In genomic region chr1:226364129-226364899, GRCh38 we compare ENCODE assay signal across 23 cellular contexts. TPM values are rescaled to one million over a fixed set of nuclear protein-coding genes. Genes with fewer than 3 reads are reported as not detected.
DNase-seq lines count a peak whose midpoint lies in the region; ATAC-seq and TF ChIP-seq lines count a peak whose summit lies in the region.
"Had no signal": no experiment of that assay in that cellular context is flagged by ENCODE, and none has a peak within 500 bp of the region (broad histone marks: within the 10 kb centered on the region; RNA-seq: fewer than 3 reads in every experiment).

No MANE protein-coding gene starts in this region.

- no peak overlapping the region for H3K4me3 Mint-ChIP-seq in activated T-cell treated with anti-CD3 and anti-CD28 coated beads, Interleukin-2, amount 50 U/mL, for 24 hours
- H3K4me3 Mint-ChIP-seq in memory B cell, result no peak overlapping the region
- H3K4me3 Mint-ChIP-seq: activated CD8-positive, alpha-beta T cell treated with anti-CD3 and anti-CD28 coated beads, Interleukin-2, amount 10 ng/mL, durations not matched to agents 7 days and 5 days; activated T-cell treated with anti-CD3 and anti-CD28 coated beads, Interleukin-2, amount 50 U/mL, for 72 hours; HFFc6; stimulated activated naive CD8-positive, alpha-beta T cell treated with anti-CD3 and anti-CD28 coated beads, Interleukin-15, Interleukin-2, amounts not matched to agents 100 ng/mL and 50 ng/mL, for 24 hours; T-helper 2 cell treated with Interferon-gamma antibody and Interleukin-4, amounts not matched to agents 5 μg/mL and 100 μg/mL, for 36 hours had no signal

- H3K4me1 Mint-ChIP-seq in activated T-cell treated with anti-CD3 and anti-CD28 coated beads, Interleukin-2, amount 50 U/mL, for 24 hours (ENCODE audit: low read depth), result no peaks in the 10 kb centered on the region
- peaks cover 12% of the 10 kb centered on the region for H3K4me1 Mint-ChIP-seq in memory B cell

- no peaks in the 10 kb centered on the region for H3K9me3 Mint-ChIP-seq in activated T-cell treated with anti-CD3 and anti-CD28 coated beads, Interleukin-2, amount 50 U/mL, for 24 hours
- H3K9me3 Mint-ChIP-seq in memory B cell, result no peaks in the 10 kb centered on the region
- H3K9me3 Mint-ChIP-seq: activated T-cell treated with anti-CD3 and anti-CD28 coated beads, Interleukin-2, amount 50 U/mL, for 72 hours; HFFc6; stimulated activated naive CD8-positive, alpha-beta T cell treated with anti-CD3 and anti-CD28 coated beads, Interleukin-15, Interleukin-2, amounts not matched to agents 100 ng/mL and 50 ng/mL, for 24 hours; T-helper 2 cell treated with Interferon-gamma antibody and Interleukin-4, amounts not matched to agents 5 μg/mL and 100 μg/mL, for 36 hours had no signal

- H3K27ac Mint-ChIP-seq in activated T-cell treated with anti-CD3 and anti-CD28 coated beads, Interleukin-2, amount 50 U/mL, for 24 hours, result peak overlapping the region; percentile 29
- peak overlapping the region; percentile 55 for H3K27ac Mint-ChIP-seq in memory B cell
- H3K27ac Mint-ChIP-seq: activated CD8-positive, alpha-beta T cell treated with anti-CD3 and anti-CD28 coated beads, Interleukin-2, amount 10 ng/mL, durations not matched to agents 7 days and 5 days; activated T-cell treated with anti-CD3 and anti-CD28 coated beads, Interleukin-2, amount 50 U/mL, for 72 hours; HFFc6; stimulated activated naive CD8-positive, alpha-beta T cell treated with anti-CD3 and anti-CD28 coated beads, Interleukin-15, Interleukin-2, amounts not matched to agents 100 ng/mL and 50 ng/mL, for 24 hours; T-helper 2 cell treated with Interferon-gamma antibody and Interleukin-4, amounts not matched to agents 5 μg/mL and 100 μg/mL, for 36 hours had no signal

- no peak for TF ChIP-seq CTCF in fibroblast of villous mesenchyme (IDR thresholded peaks at IDR 0.05; ENCODE audit: insufficient read depth, low read depth, low read length)

- no peaks in the 10 kb centered on the region for H3K27me3 Mint-ChIP-seq in activated T-cell treated with anti-CD3 and anti-CD28 coated beads, Interleukin-2, amount 50 U/mL, for 24 hours
- no peaks in the 10 kb centered on the region for H3K27me3 Mint-ChIP-seq in memory B cell
- H3K27me3 Mint-ChIP-seq: stimulated activated naive CD8-positive, alpha-beta T cell treated with anti-CD3 and anti-CD28 coated beads, Interleukin-15, Interleukin-2, amounts not matched to agents 100 ng/mL and 50 ng/mL, for 24 hours had no signal

- no peak for DNase-seq in activated T-cell treated with anti-CD3 and anti-CD28 coated beads, Interleukin-2, amount 50 U/mL, for 24 hours
- no peak for DNase-seq in activated T-cell treated with anti-CD3 and anti-CD28 coated beads for 4 hours
- peak; percentile 14 for DNase-seq in fibroblast of villous mesenchyme (ENCODE audit: low read depth)
- DNase-seq in memory B cell (ENCODE audit: low spot score in 2 of 2), result no peak
- no peak for DNase-seq in NOMO-1 (lab: John Stamatoyannopoulos, UW; ENCODE audit: unreplicated experiment in 2 of 2)
- DNase-seq in islet precursor cell, result no peak
- no peak for DNase-seq in dermis blood vessel endothelial cell
- DNase-seq: activated CD8-positive, alpha-beta T cell treated with anti-CD3 and anti-CD28 coated beads, Interleukin-2, amount 10 ng/mL, durations not matched to agents 7 days and 5 days; activated naive CD4-positive, alpha-beta T cell treated with anti-CD3 and anti-CD28 coated beads, Interleukin-2, amount 50 U/mL, for 16 hours; activated T-cell treated with anti-CD3 and anti-CD28 coated beads, Interleukin-2, amount 50 U/mL, for 72 hours; Calu3; cortex of kidney; HFFc6; NCI-H1092 treated with DMSO at 0.1 percent for 48 hours; NCI-H2081 treated with DMSO at 0.1 percent for 48 hours; PC-3; stimulated activated CD4-positive, alpha-beta T cell treated with anti-CD3 and anti-CD28 coated beads, Interleukin-2, amount 100 ng/mL, for 24 hours had no signal

- H3K4me3 ChIP-seq in fibroblast of villous mesenchyme (ENCODE audit: low read depth, low read length), result no peak overlapping the region
- H3K4me3 ChIP-seq: SJSA1 had no signal

- peaks cover 99% of the 10 kb centered on the region for H3K36me3 Mint-ChIP-seq in activated T-cell treated with anti-CD3 and anti-CD28 coated beads, Interleukin-2, amount 50 U/mL, for 24 hours (ENCODE audit: low read depth)
- H3K36me3 Mint-ChIP-seq in memory B cell, result peaks cover 35% of the 10 kb centered on the region

- ATAC-seq in memory B cell (ENCODE audit: low read depth) (no peak), HG03521 (IDR thresholded peaks at IDR 0.05; ENCODE audit: unreplicated experiment) (no peak)
- ATAC-seq: activated CD4-positive, CD25-positive, alpha-beta regulatory T cell treated with anti-CD3 and anti-CD28 coated beads, Interleukin-2, amount 50 U/mL, for 24 hours; activated CD8-positive, alpha-beta T cell treated with anti-CD3 and anti-CD28 coated beads, Interleukin-2, amount 10 ng/mL, durations not matched to agents 7 days and 5 days; activated T-cell treated with anti-CD3 and anti-CD28 coated beads, Interleukin-2, amount 50 U/mL, for 72 hours; PC-3; sciatic nerve had no signal

RNA-seq across cellular contexts. Expression of gene PARP1, which starts 43.6 kb away (rescaled TPM):
- total RNA-seq in fibroblast of villous mesenchyme, result 51.2 and 89.4 TPM in 2 replicates
- total RNA-seq in dermis blood vessel endothelial cell, result 126 and 190 TPM in 2 replicates

RNA-seq across cellular contexts. Expression of gene LIN9, which starts 55.4 kb away (rescaled TPM):
- total RNA-seq in fibroblast of villous mesenchyme (4.2 and 5.6 TPM in 2 replicates), dermis blood vessel endothelial cell (5.8 and 8.0 TPM in 2 replicates)
